16 cellular contexts compared by ENCODE assay signal in genomic region chrX:1448793-1449580, GRCh38. TPM values are rescaled to one million over a fixed set of nuclear protein-coding genes. Genes with fewer than 3 reads are reported as not detected.
DNase-seq lines count a peak whose midpoint lies in the region; ATAC-seq, FAIRE-seq and TF ChIP-seq lines count a peak whose summit lies in the region.
"Had no signal": no experiment of that assay in that cellular context is flagged by ENCODE, and none has a peak within 500 bp of the region (broad histone marks: within the 10 kb centered on the region; RNA-seq: fewer than 3 reads in every experiment).

No MANE protein-coding gene starts in this region.

- peaks cover 86% of the 10 kb centered on the region for H3K79me2 ChIP-seq in GM23338 (replicated peaks; ENCODE audit: insufficient read depth)

- peaks cover 25% of the 10 kb centered on the region for H3K9me2 ChIP-seq in GM23338 (ENCODE audit: insufficient read depth)

- TF ChIP-seq POLR2A in GM12892 (IDR thresholded peaks at IDR 0.05; ENCODE audit: low read depth, low read length): 0 out of 2 replicates have a peak, but pooled peaks have one; percentile 8

- TF ChIP-seq CTCF in chondrocyte (IDR thresholded peaks at IDR 0.05) (no peak), neural crest cell (conservative IDR thresholded peaks at IDR 0.05) (no peak), GM23338 (conservative IDR thresholded peaks at IDR 0.05; ENCODE audit: low read depth in 2 of 2) (no peak)

- peaks cover 11 to 28% (median 21%) of the 10 kb centered on the region in 10 experiments for H3K4me1 ChIP-seq in BLaER1 treated with 17β-estradiol and CSF1 and Interleukin-3, amounts not matched to agents 10 nM and 100 nM
- H3K4me1 ChIP-seq in GM23338 (ENCODE audit: insufficient read depth): no peaks in the 10 kb centered on the region
- H3K4me1 ChIP-seq: foreskin keratinocyte had no signal

- H3K9me3 ChIP-seq in BLaER1 treated with 17β-estradiol and CSF1 and Interleukin-3, amounts not matched to agents 10 nM and 100 nM (replicated peaks in 1 of 11): peaks cover 48 to 63% (median 59%) of the 10 kb centered on the region in 11 experiments

- peak overlapping the region in 7 of 10 experiments; percentile 11 to 32 (median 18); a peak in 7 of 20 replicates for H3K4me3 ChIP-seq in BLaER1 treated with 17β-estradiol and CSF1 and Interleukin-3, amounts not matched to agents 10 nM and 100 nM
- H3K4me3 ChIP-seq in GM23338: no peak overlapping the region

- H3K4me1 Mint-ChIP-seq in chondrocyte (ENCODE audit: low read depth) (peaks cover 6% of the 10 kb centered on the region), neural crest cell (peaks cover 17% of the 10 kb centered on the region), GM23338 (no peaks in the 10 kb centered on the region)

- ATAC-seq in GM21576 (IDR thresholded peaks at IDR 0.05; ENCODE audit: unreplicated experiment) (no peak), GM23338 (no peak), HG02623 (IDR thresholded peaks at IDR 0.05; ENCODE audit: unreplicated experiment) (no peak)
- ATAC-seq: foreskin keratinocyte had no signal

- DNase-seq in GM12892 (ENCODE audit: insufficient read length): no peak
- DNase-seq in chondrocyte (ENCODE audit: low spot score): peak; percentile 60
- no peak for DNase-seq in neural crest cell (ENCODE audit: low read depth, low spot score)
- no peak for DNase-seq in GM23338 (ENCODE audit: low spot score)
- DNase-seq: effector CD4-positive, alpha-beta T cell; foreskin keratinocyte; H7; KBM-7; midbrain; NCI-H1694; NCI-H526 treated with DMSO at 0.1 percent for 48 hours; RPMI8226 had no signal

- H3K27me3 Mint-ChIP-seq in chondrocyte (ENCODE audit: low read depth): no peaks in the 10 kb centered on the region
- H3K27me3 Mint-ChIP-seq in neural crest cell (ENCODE audit: low read depth): peaks cover 7% of the 10 kb centered on the region
- peaks cover 26% of the 10 kb centered on the region for H3K27me3 Mint-ChIP-seq in GM23338 (ENCODE audit: insufficient read depth, low read depth, poor library complexity)

- H3K27me3 ChIP-seq in BLaER1 treated with 17β-estradiol and CSF1 and Interleukin-3, amounts not matched to agents 10 nM and 100 nM: no peaks in the 10 kb centered on the region
- no peaks in the 10 kb centered on the region for H3K27me3 ChIP-seq in GM23338 (ENCODE audit: insufficient read depth)
- H3K27me3 ChIP-seq: foreskin keratinocyte had no signal

- H3K36me3 ChIP-seq in BLaER1 treated with 17β-estradiol and CSF1 and Interleukin-3, amounts not matched to agents 10 nM and 100 nM: peaks cover 27 to 61% (median 48%) of the 10 kb centered on the region in 11 experiments
- no peaks in the 10 kb centered on the region for H3K36me3 ChIP-seq in GM23338 (ENCODE audit: insufficient read depth)

- H4K20me1 ChIP-seq in BLaER1 treated with 17β-estradiol and CSF1 and Interleukin-3, amounts not matched to agents 10 nM and 100 nM: peaks cover 0 to 12% (median 0%) of the 10 kb centered on the region in 11 experiments; a peak in 4 of 22 replicates
- H4K20me1 ChIP-seq in GM23338 (replicated peaks; ENCODE audit: insufficient read depth): peaks cover 5% of the 10 kb centered on the region

- no peak overlapping the region for H3K9ac ChIP-seq in BLaER1 treated with 17β-estradiol and CSF1 and Interleukin-3, amounts not matched to agents 10 nM and 100 nM

- peaks cover 19% of the 10 kb centered on the region for H3K36me3 Mint-ChIP-seq in chondrocyte (ENCODE audit: low read depth)
- peaks cover 57% of the 10 kb centered on the region for H3K36me3 Mint-ChIP-seq in neural crest cell (ENCODE audit: low read depth)
- peaks cover 62% of the 10 kb centered on the region for H3K36me3 Mint-ChIP-seq in GM23338 (ENCODE audit: low read depth)

- no peak overlapping the region for H2AFZ ChIP-seq in GM23338

- peaks cover 8% of the 10 kb centered on the region; the same call in 1 of the 2 replicates for H3F3A ChIP-seq in GM23338 (replicated peaks; ENCODE audit: low read depth)

- no peak for FAIRE-seq in GM12892 (lab: Jason Lieb, UNC)

- no peak overlapping the region for H3K4me3 Mint-ChIP-seq in chondrocyte (ENCODE audit: unreplicated experiment)
- peak overlapping the region; percentile 58 for H3K4me3 Mint-ChIP-seq in neural crest cell
- H3K4me3 Mint-ChIP-seq in GM23338: no peak overlapping the region

- H3K9me3 Mint-ChIP-seq in chondrocyte (ENCODE audit: low read depth) (peaks cover 19% of the 10 kb centered on the region), neural crest cell (peaks cover 46% of the 10 kb centered on the region), GM23338 (peaks cover 76% of the 10 kb centered on the region)

- H3K27ac Mint-ChIP-seq in chondrocyte (ENCODE audit: unreplicated experiment) (no peak overlapping the region), neural crest cell (ENCODE audit: unreplicated experiment) (no peak overlapping the region), GM23338 (no peak overlapping the region)

- no peak overlapping the region for H3K4me2 ChIP-seq in BLaER1 treated with 17β-estradiol and CSF1 and Interleukin-3, amounts not matched to agents 10 nM and 100 nM
- no peak overlapping the region for H3K4me2 ChIP-seq in GM23338

- H3K27ac ChIP-seq in BLaER1 treated with 17β-estradiol and CSF1 and Interleukin-3, amounts not matched to agents 10 nM and 100 nM: no peak overlapping the region
- no peak overlapping the region for H3K27ac ChIP-seq in GM23338 (ENCODE audit: low read depth)
- H3K27ac ChIP-seq: C4-2B, foreskin keratinocyte had no signal

TF ChIP-seq in GM23338, 12 proteins besides CTCF, POLR2A, EP300 and RAD21 (continues in another document):
- TF ChIP-seq REST (IDR thresholded peaks at IDR 0.05; ENCODE audit: unreplicated experiment): no peak
- TF ChIP-seq EZH2phosphoT487 (IDR thresholded peaks at IDR 0.05; ENCODE audit: unreplicated experiment): no peak
- TF ChIP-seq ZNF331 (CRISPR knock-in tag; IDR thresholded peaks at IDR 0.05; ENCODE audit: low read depth): no peak

RNA-seq across cellular contexts. Expression of gene ASMTL, which starts 3.7 kb away (rescaled TPM):
- 23.3 TPM for polyA plus RNA-seq in GM12892 (2012; ENCODE audit: missing spikeins)
- total RNA-seq in chondrocyte: 19.6 to 29.0 TPM (median 20.2 TPM) in 3 replicates
- 37.4 and 38.9 TPM in 2 replicates for total RNA-seq in neural crest cell
- total RNA-seq in GM23338 (2014; rRNA removed; shearing (Covaris generic)): 50.3 and 53.7 TPM in 2 replicates
- 55.6 and 61.2 TPM in 2 replicates for polyA plus RNA-seq in GM23338 (2016; fragmentation: Nextera tagmentation; extraction: Ambion mirVana)

RNA-seq across cellular contexts. Expression of gene SLC25A6, which starts 57.1 kb away (rescaled TPM):
- polyA plus RNA-seq in GM12892 (2012; ENCODE audit: missing spikeins): 337 TPM
- total RNA-seq in chondrocyte (270 to 332 TPM (median 327 TPM) in 3 replicates), neural crest cell (507 and 510 TPM in 2 replicates)
- total RNA-seq in GM23338 (2014; rRNA removed; shearing (Covaris generic)): 394 and 486 TPM in 2 replicates
- 358 TPM in 2 replicates for polyA plus RNA-seq in GM23338 (2016; fragmentation: Nextera tagmentation; extraction: Ambion mirVana)
